Comparison of ENCODE assay signal across 9 cellular contexts in genomic region chr6:44071670-44072451, GRCh38. TPM values are rescaled to one million over a fixed set of nuclear protein-coding genes. Genes with fewer than 3 reads are reported as not detected.
A peak's percentile ranks its signal among the peaks of the same experiment; 100 is the strongest.
DNase-seq lines count a peak whose midpoint lies in the region; ATAC-seq, FAIRE-seq and TF ChIP-seq lines count a peak whose summit lies in the region.
"Had no signal": no experiment of that assay in that cellular context is flagged by ENCODE, and none has a peak within 500 bp of the region (broad histone marks: within the 10 kb centered on the region; RNA-seq: fewer than 3 reads in every experiment).

No MANE protein-coding gene starts in this region.

- no peak overlapping the region for H3K27ac Mint-ChIP-seq in activated CD4-positive, alpha-beta memory T cell treated with anti-CD3 and anti-CD28 coated beads, Interleukin-2, amount 10 ng/mL, durations not matched to agents 7 days and 5 days
- peak overlapping the region in 1 of 3 experiments; percentile 85; a peak in 2 of 7 replicates for H3K27ac Mint-ChIP-seq in H9

- CTCF ChIA-PET in activated CD4-positive, alpha-beta memory T cell treated with anti-CD3 and anti-CD28 coated beads, Interleukin-2, amount 10 ng/mL, durations not matched to agents 7 days and 5 days (lab: Charles Lee) = interaction anchor here (1.1 to 5.0 kb wide), 3 partner anchors 9 to 347 kb away, joined by 3 to 24 read pairs (median 3); no protein-coding TSS in a partner anchor

- ATAC-seq in heart right ventricle = no peak
- ATAC-seq in Right ventricle myocardium superior (ENCODE audit: poor library complexity) = no peak
- ATAC-seq in activated CD4-positive, CD25-positive, alpha-beta regulatory T cell treated with anti-CD3 and anti-CD28 coated beads, Interleukin-2, amount 50 U/mL, for 24 hours = no peak

- H3K9me3 Mint-ChIP-seq in activated CD4-positive, alpha-beta memory T cell treated with anti-CD3 and anti-CD28 coated beads, Interleukin-2, amount 10 ng/mL, durations not matched to agents 7 days and 5 days = no peaks in the 10 kb centered on the region
- H3K9me3 Mint-ChIP-seq in H9 = no peaks in the 10 kb centered on the region; a peak in 1 of 5 replicates

- H2BK15ac ChIP-seq in H9 (ENCODE audit: low read depth, low read length) = no peak overlapping the region

- no peaks in the 10 kb centered on the region for H3K9me3 ChIP-seq in heart right ventricle
- H3K9me3 ChIP-seq in H9 (ENCODE audit: control insufficient read depth, low read depth, low read length) = no peaks in the 10 kb centered on the region

- H3K4me3 ChIP-seq in heart right ventricle (no peak overlapping the region), foreskin fibroblast (ENCODE audit: low read depth in 1 of 2, low read length in 2 of 2) (no peak overlapping the region), coronary artery (no peak overlapping the region)

- no peak overlapping the region for H2BK120ac ChIP-seq in H9 (ENCODE audit: low read depth, low read length, poor library complexity, severe bottlenecking)

- H3K27me3 Mint-ChIP-seq in activated CD4-positive, alpha-beta memory T cell treated with anti-CD3 and anti-CD28 coated beads, Interleukin-2, amount 10 ng/mL, durations not matched to agents 7 days and 5 days = peaks cover 27% of the 10 kb centered on the region
- H3K27me3 Mint-ChIP-seq in H9 (ENCODE audit: low read depth) = peaks cover 10% of the 10 kb centered on the region

- WGBS in heart right ventricle, 2 donors = 77 to 86% methylated on average over 8 of the region's 8 CpGs
- 100% methylated on average over 1 of the region's 8 CpGs for WGBS in H9 (ENCODE audit: extremely low coverage, insufficient read length, low lambda C conversion rate)

- no peak overlapping the region for H3K4me2 ChIP-seq in H9 (ENCODE audit: insufficient read depth, insufficient read length, low read length)

- no peak overlapping the region for H4K91ac ChIP-seq in H9 (ENCODE audit: insufficient read length, low read depth, low read length)

- H3K9ac ChIP-seq in H9 (ENCODE audit: extremely low read depth, insufficient read length, low read length) = no peak overlapping the region

- no peak overlapping the region for H3T11ph ChIP-seq in H9 (ENCODE audit: low read length)

- TF ChIP-seq CTCF in heart right ventricle (IDR thresholded peaks at IDR 0.05) (no peak), foreskin fibroblast (IDR thresholded peaks at IDR 0.05; ENCODE audit: low read depth, low read length) (no peak), H9 (conservative IDR thresholded peaks at IDR 0.05) (no peak), coronary artery (IDR thresholded peaks at IDR 0.05) (no peak)

- H3K79me2 ChIP-seq in H9 (ENCODE audit: insufficient read depth, low read length) = no peaks in the 10 kb centered on the region

- H2BK12ac ChIP-seq in H9 (ENCODE audit: insufficient read length, low read depth, low read length) = no peak overlapping the region

- no peaks in the 10 kb centered on the region for H3K36me3 ChIP-seq in heart right ventricle

- H3K4me1 ChIP-seq in heart right ventricle (peaks cover 29 to 60% (median 38%) of the 10 kb centered on the region in 9 donors), H9 (ENCODE audit: insufficient read depth, low read length) (peaks cover 8% of the 10 kb centered on the region; the same call in 1 of the 2 replicates)

- no peak overlapping the region for H2AK5ac ChIP-seq in H9 (ENCODE audit: insufficient read length, low read length)

- H3K4me1 Mint-ChIP-seq in activated CD4-positive, alpha-beta memory T cell treated with anti-CD3 and anti-CD28 coated beads, Interleukin-2, amount 10 ng/mL, durations not matched to agents 7 days and 5 days = peaks cover 21% of the 10 kb centered on the region
- peaks cover 44 to 54% of the 10 kb centered on the region in 2 experiments for H3K4me1 Mint-ChIP-seq in H9

- H3K79me1 ChIP-seq in H9 (ENCODE audit: insufficient read depth, low read depth, low read length, poor library complexity, severe bottlenecking) = no peaks in the 10 kb centered on the region

- H3K4ac ChIP-seq in H9 (ENCODE audit: low read depth, low read length) = no peak overlapping the region

- no peaks in the 10 kb centered on the region for H4K20me1 ChIP-seq in H9 (ENCODE audit: control insufficient read depth, insufficient read depth, insufficient read length)

- H2BK5ac ChIP-seq in H9 (ENCODE audit: insufficient read length, low read length) = no peak overlapping the region

- H4K5ac ChIP-seq in H9 (ENCODE audit: insufficient read length, low read depth, low read length) = no peak overlapping the region

- H3K23ac ChIP-seq in H9 (ENCODE audit: insufficient read length, low read depth, low read length) = no peak overlapping the region

- no peak overlapping the region for H2AFZ ChIP-seq in H9 (ENCODE audit: low read length)

- H3K27me3 ChIP-seq in heart right ventricle (peaks cover 0 to 9% (median 0%) of the 10 kb centered on the region in 7 donors), H9 (ENCODE audit: insufficient read depth, low read length) (no peaks in the 10 kb centered on the region)

- no peak overlapping the region for H4K8ac ChIP-seq in H9 (replicated peaks; ENCODE audit: insufficient read length, low read depth, low read length)

- intact Hi-C loops in heart right ventricle (cut with DNase I) = loop anchor here in 5 of 10 donors (2.0 to 10.0 kb wide), 10 partner anchors 57 to 467 kb away; partner anchors contain the start of gene VEGFA (in 1 of the 5)
- intact Hi-C loops in Right ventricle myocardium superior (cut with DNase I) = loop anchor here (10.0 kb wide), 1 partner anchor 217 kb away; no protein-coding TSS in a partner anchor

- H3K14ac ChIP-seq in H9 (ENCODE audit: insufficient read depth, low read length) = no peak overlapping the region

- peaks cover 8% of the 10 kb centered on the region for H3K23me2 ChIP-seq in H9 (ENCODE audit: insufficient read length, low read depth, low read length, poor library complexity, severe bottlenecking)

- H3K18ac ChIP-seq in H9 (ENCODE audit: insufficient read length, low read depth, low read length) = no peak overlapping the region

- FAIRE-seq in urothelium cell line (lab: Jason Lieb, UNC) = no peak
- FAIRE-seq: G401.6 had no signal

- H3K27ac ChIP-seq in heart right ventricle (peak overlapping the region in 9 of 10 donors; percentile 23 to 93 (median 83)), H9 (ENCODE audit: insufficient read length, low read depth, low read length) (no peak overlapping the region), coronary artery (no peak overlapping the region)

- no peak overlapping the region for H2BK20ac ChIP-seq in H9 (ENCODE audit: low read depth, low read length, poor library complexity, severe bottlenecking)

- no peaks in the 10 kb centered on the region for H3K36me3 Mint-ChIP-seq in activated CD4-positive, alpha-beta memory T cell treated with anti-CD3 and anti-CD28 coated beads, Interleukin-2, amount 10 ng/mL, durations not matched to agents 7 days and 5 days (ENCODE audit: low read depth)
- no peaks in the 10 kb centered on the region for H3K36me3 Mint-ChIP-seq in H9 (ENCODE audit: insufficient read depth in 1 of 3, low read depth in 3 of 3)

- H3K4me3 Mint-ChIP-seq in activated CD4-positive, alpha-beta memory T cell treated with anti-CD3 and anti-CD28 coated beads, Interleukin-2, amount 10 ng/mL, durations not matched to agents 7 days and 5 days = peak overlapping the region; percentile 61
- peak overlapping the region in 1 of 2 experiments; percentile 64; a peak in 2 of 5 replicates for H3K4me3 Mint-ChIP-seq in H9

- POLR2A ChIA-PET in activated CD4-positive, alpha-beta memory T cell treated with anti-CD3 and anti-CD28 coated beads, Interleukin-2, amount 10 ng/mL, durations not matched to agents 7 days and 5 days (lab: Charles Lee) = interaction anchor here (1.7 kb wide), 1 partner anchor 442 kb away, joined by 7 read pairs; the partner anchor contains the start of gene GTPBP2

- no peak overlapping the region for H3K56ac ChIP-seq in H9 (ENCODE audit: insufficient read length, low read depth, low read length)

- DNase-seq in heart right ventricle = no peak
- no peak for DNase-seq in Right ventricle myocardium superior
- DNase-seq in activated CD4-positive, alpha-beta memory T cell treated with anti-CD3 and anti-CD28 coated beads, Interleukin-2, amount 10 ng/mL, durations not matched to agents 7 days and 5 days = no peak
- DNase-seq in foreskin fibroblast = peak; percentile 94 to 97
- DNase-seq in urothelium cell line (ENCODE audit: low spot score) = peak; percentile 64
- DNase-seq in H9 = no peak
- no peak for DNase-seq in coronary artery (ENCODE audit: low spot score)

RNA-seq across cellular contexts. Expression of gene MRPL14, which starts 55.4 kb away (rescaled TPM):
- total RNA-seq in heart right ventricle (10 to 100 TPM; 35.1 to 51.5 (median 41.4) TPM), Right ventricle myocardium superior (41.0 TPM), H9 (2021) (80.1 and 80.3 TPM in 2 replicates)
- polyA plus RNA-seq in heart right ventricle = 10 to 100 TPM; 29.9 to 89.7 TPM
- total RNA-seq in activated CD4-positive, alpha-beta memory T cell treated with anti-CD3 and anti-CD28 coated beads, Interleukin-2, amount 10 ng/mL, durations not matched to agents 7 days and 5 days = 10 to 100 TPM; 36.0 to 39.0 TPM

RNA-seq across cellular contexts. Expression of gene TMEM63B, which starts 55.5 kb away (rescaled TPM):
- total RNA-seq in heart right ventricle (10 to 100 TPM; 32.2 to 67.1 (median 37.6) TPM), Right ventricle myocardium superior (46.3 TPM), H9 (2021) (56.3 and 56.8 TPM in 2 replicates)
- 10 to 100 TPM; 20.3 to 37.4 TPM for polyA plus RNA-seq in heart right ventricle
- total RNA-seq in activated CD4-positive, alpha-beta memory T cell treated with anti-CD3 and anti-CD28 coated beads, Interleukin-2, amount 10 ng/mL, durations not matched to agents 7 days and 5 days = 10 to 100 TPM; 14.7 to 15.5 TPM

Comparison
In these comparisons a context has a peak if more than half of its experiments do, and no peak if none do; other contexts are left out.
1. DNase-seq: peak in foreskin fibroblast (2 of 2) and urothelium cell line (single experiment); none in heart right ventricle (0 of 2), Right ventricle myocardium superior (single experiment), activated CD4-positive, alpha-beta memory T cell treated with anti-CD3 and anti-CD28 coated beads, Interleukin-2, amount 10 ng/mL, durations not matched to agents 7 days and 5 days (single experiment), H9 (single experiment) and coronary artery (single experiment).
2. H3K27ac ChIP-seq: peak in heart right ventricle (9 of 10); none in H9 (single experiment) and coronary artery (0 of 2).